Comparison of ENCODE assay signal across 19 cellular contexts in genomic region chr2:197249771-197250397, GRCh38.
A peak's percentile ranks its signal among the peaks of the same experiment; 100 is the strongest.
DNase-seq lines count a peak whose midpoint lies in the region; ATAC-seq and TF ChIP-seq lines count a peak whose summit lies in the region.
"Had no signal": no experiment of that assay in that cellular context is flagged by ENCODE, and none has a peak within 500 bp of the region (broad histone marks: within the 10 kb centered on the region; RNA-seq: fewer than 3 reads in every experiment).

No MANE protein-coding gene starts in this region.

- H3K36me3 ChIP-seq in CD8-positive, alpha-beta T cell (ENCODE audit: insufficient read depth, low read length) = no peaks in the 10 kb centered on the region
- H3K36me3 ChIP-seq: BE2C, heart right ventricle, tibial artery had no signal

- TF ChIP-seq CTCF in CD14-positive monocyte (IDR thresholded peaks at IDR 0.05) = no peak
- TF ChIP-seq CTCF in CD8-positive, alpha-beta T cell (IDR thresholded peaks at IDR 0.05) = no peak

- H3K27me3 Mint-ChIP-seq in CD14-positive monocyte (ENCODE audit: low read depth in 3 of 3) (no peaks in the 10 kb centered on the region), memory B cell (no peaks in the 10 kb centered on the region)
- no peaks in the 10 kb centered on the region for H3K27me3 Mint-ChIP-seq in CD8-positive, alpha-beta T cell (ENCODE audit: low read depth)
- H3K27me3 Mint-ChIP-seq in activated T-helper 1 cell treated with anti-CD3 and anti-CD28 coated beads, Interleukin-12 subunit alpha, Interleukin-12 subunit beta, Interleukin-2, Interleukin-4 antibody, amounts not matched to agents 30 ng/mL and 10 ng/mL and 1 ng/mL, durations not matched to agents 14 hours and 24 hours and 36 hours (ENCODE audit: insufficient read depth) = no peaks in the 10 kb centered on the region

- H3K27ac Mint-ChIP-seq in CD14-positive monocyte (peak overlapping the region in 5 of 7 donors; percentile 45 to 74 (median 54)), memory B cell (peak overlapping the region; percentile 82)
- peak overlapping the region; percentile 89 for H3K27ac Mint-ChIP-seq in CD8-positive, alpha-beta T cell
- H3K27ac Mint-ChIP-seq in activated T-helper 1 cell treated with anti-CD3 and anti-CD28 coated beads, Interleukin-12 subunit alpha, Interleukin-12 subunit beta, Interleukin-2, Interleukin-4 antibody, amounts not matched to agents 30 ng/mL and 10 ng/mL and 1 ng/mL, durations not matched to agents 14 hours and 24 hours and 36 hours = peak overlapping the region; percentile 33

- H3K4me3 Mint-ChIP-seq in CD14-positive monocyte (no peak overlapping the region), memory B cell (no peak overlapping the region)
- H3K4me3 Mint-ChIP-seq in CD8-positive, alpha-beta T cell = peak overlapping the region; percentile 58
- H3K4me3 Mint-ChIP-seq in activated T-helper 1 cell treated with anti-CD3 and anti-CD28 coated beads, Interleukin-12 subunit alpha, Interleukin-12 subunit beta, Interleukin-2, Interleukin-4 antibody, amounts not matched to agents 30 ng/mL and 10 ng/mL and 1 ng/mL, durations not matched to agents 14 hours and 24 hours and 36 hours = peak overlapping the region; percentile 13

- DNase-seq in CD14-positive monocyte (ENCODE audit: low spot score) = no peak
- no peak for DNase-seq in CD8-positive, alpha-beta T cell
- DNase-seq in activated T-helper 1 cell treated with anti-CD3 and anti-CD28 coated beads, Interleukin-12 subunit alpha, Interleukin-12 subunit beta, Interleukin-2, Interleukin-4 antibody, amounts not matched to agents 30 ng/mL and 10 ng/mL and 1 ng/mL, durations not matched to agents 14 hours and 24 hours and 36 hours (ENCODE audit: low spot score) = no peak
- no peak for DNase-seq in memory B cell (ENCODE audit: low spot score in 2 of 2)
- no peak for DNase-seq in EL
- DNase-seq in NCI-H2081 (lab: John Stamatoyannopoulos, UW) = no peak
- no peak for DNase-seq in islet precursor cell
- DNase-seq: activated gamma-delta T cell treated with Interleukin-2 at 50 U/mL for 16 hours; BE2C; DMS153; heart right ventricle; IMR-90; mesendoderm; NCI-H524 treated with DMSO at 0.1 percent for 48 hours; Right ventricle myocardium superior; stimulated activated CD4-positive, alpha-beta T cell treated with anti-CD3 and anti-CD28 coated beads, Interleukin-4, amount 100 ng/mL, for 24 hours; stimulated activated CD8-positive, alpha-beta memory T cell treated with anti-CD3 and anti-CD28 coated beads, Interleukin-4, amount 100 ng/mL, for 48 hours; T1000; tibial artery had no signal

- CTCF ChIA-PET in CD8-positive, alpha-beta T cell (lab: Charles Lee) = interaction anchor here (0.8 to 1.7 kb wide), 4 partner anchors 12 to 81 kb away, joined by 3 to 4 read pairs (median 4); partner anchors contain the start of gene ANKRD44

- peaks cover 85% of the 10 kb centered on the region for H3K4me1 ChIP-seq in CD8-positive, alpha-beta T cell (ENCODE audit: insufficient read depth, low read length)

- H3K4me1 Mint-ChIP-seq in CD14-positive monocyte (peaks cover 55% of the 10 kb centered on the region), memory B cell (peaks cover 47% of the 10 kb centered on the region)
- peaks cover 88% of the 10 kb centered on the region for H3K4me1 Mint-ChIP-seq in CD8-positive, alpha-beta T cell (ENCODE audit: low read depth)
- peaks cover 77% of the 10 kb centered on the region for H3K4me1 Mint-ChIP-seq in activated T-helper 1 cell treated with anti-CD3 and anti-CD28 coated beads, Interleukin-12 subunit alpha, Interleukin-12 subunit beta, Interleukin-2, Interleukin-4 antibody, amounts not matched to agents 30 ng/mL and 10 ng/mL and 1 ng/mL, durations not matched to agents 14 hours and 24 hours and 36 hours (ENCODE audit: low read depth)

- H3K27me3 ChIP-seq in CD8-positive, alpha-beta T cell (ENCODE audit: insufficient read depth, low read length) = no peaks in the 10 kb centered on the region
- H3K27me3 ChIP-seq: BE2C, heart right ventricle, tibial artery had no signal

- H3K27ac ChIP-seq in CD8-positive, alpha-beta T cell (ENCODE audit: low read depth, low read length) = no peak overlapping the region
- H3K27ac ChIP-seq: tibial artery had no signal

- intact Hi-C loops in CD14-positive monocyte (cut with micrococcal nuclease) = loop anchor here in 1 of 2 donors (10.0 kb wide), 1 partner anchor 45 kb away; no protein-coding TSS in a partner anchor
- intact Hi-C loops in CD8-positive, alpha-beta T cell (cut with DNase I, micrococcal nuclease) = loop anchor here in 1 of 2 experiments (5.0 kb wide), 1 partner anchor 38 kb away; no protein-coding TSS in a partner anchor
- intact Hi-C loops in activated T-helper 1 cell treated with anti-CD3 and anti-CD28 coated beads, Interleukin-12 subunit alpha, Interleukin-12 subunit beta, Interleukin-2, Interleukin-4 antibody, amounts not matched to agents 30 ng/mL and 10 ng/mL and 1 ng/mL, durations not matched to agents 14 hours and 24 hours and 36 hours (cut with micrococcal nuclease) = loop anchor here (1.0 kb wide), 1 partner anchor 10 kb away; no protein-coding TSS in a partner anchor

- H3K4me3 ChIP-seq in CD8-positive, alpha-beta T cell (ENCODE audit: low read depth, low read length) = no peak overlapping the region
- H3K4me3 ChIP-seq: heart right ventricle, tibial artery had no signal

- POLR2A ChIA-PET in CD8-positive, alpha-beta T cell (lab: Charles Lee) = interaction anchor here (1.0 to 3.1 kb wide), 7 partner anchors 13 to 59 kb away, joined by 3 to 10 read pairs (median 4); no protein-coding TSS in a partner anchor

- H3K9me3 Mint-ChIP-seq in CD14-positive monocyte = peaks cover 0 to 2% (median 0%) of the 10 kb centered on the region in 7 donors
- no peaks in the 10 kb centered on the region for H3K9me3 Mint-ChIP-seq in CD8-positive, alpha-beta T cell
- no peaks in the 10 kb centered on the region for H3K9me3 Mint-ChIP-seq in activated T-helper 1 cell treated with anti-CD3 and anti-CD28 coated beads, Interleukin-12 subunit alpha, Interleukin-12 subunit beta, Interleukin-2, Interleukin-4 antibody, amounts not matched to agents 30 ng/mL and 10 ng/mL and 1 ng/mL, durations not matched to agents 14 hours and 24 hours and 36 hours
- no peaks in the 10 kb centered on the region for H3K9me3 Mint-ChIP-seq in memory B cell

- H3K9me3 ChIP-seq in CD8-positive, alpha-beta T cell (ENCODE audit: low read length) = no peaks in the 10 kb centered on the region
- H3K9me3 ChIP-seq: BE2C, heart right ventricle, tibial artery had no signal

- H3K36me3 Mint-ChIP-seq in CD14-positive monocyte (peaks cover 13 to 19% of the 10 kb centered on the region in 2 donors), memory B cell (peaks cover 13% of the 10 kb centered on the region)
- H3K36me3 Mint-ChIP-seq in CD8-positive, alpha-beta T cell = peaks cover 34% of the 10 kb centered on the region
- peaks cover 18% of the 10 kb centered on the region for H3K36me3 Mint-ChIP-seq in activated T-helper 1 cell treated with anti-CD3 and anti-CD28 coated beads, Interleukin-12 subunit alpha, Interleukin-12 subunit beta, Interleukin-2, Interleukin-4 antibody, amounts not matched to agents 30 ng/mL and 10 ng/mL and 1 ng/mL, durations not matched to agents 14 hours and 24 hours and 36 hours (ENCODE audit: low read depth)

- ATAC-seq in CD8-positive, alpha-beta T cell = no peak
- ATAC-seq in memory B cell (ENCODE audit: low read depth) = no peak
- ATAC-seq: heart right ventricle had no signal

Comparison
In these comparisons a context has a peak if more than half of its experiments do, and no peak if none do; other contexts are left out.
1. H3K27ac Mint-ChIP-seq: peak in every context shown above with its lines; median percentile 89 in CD8-positive, alpha-beta T cell; 82 in memory B cell; 54 in CD14-positive monocyte; 33 in activated T-helper 1 cell treated with anti-CD3 and anti-CD28 coated beads, Interleukin-12 subunit alpha, Interleukin-12 subunit beta, Interleukin-2, Interleukin-4 antibody, amounts not matched to agents 30 ng/mL and 10 ng/mL and 1 ng/mL, durations not matched to agents 14 hours and 24 hours and 36 hours.
2. H3K4me3 Mint-ChIP-seq: peak in CD8-positive, alpha-beta T cell (single experiment) and activated T-helper 1 cell treated with anti-CD3 and anti-CD28 coated beads, Interleukin-12 subunit alpha, Interleukin-12 subunit beta, Interleukin-2, Interleukin-4 antibody, amounts not matched to agents 30 ng/mL and 10 ng/mL and 1 ng/mL, durations not matched to agents 14 hours and 24 hours and 36 hours (single experiment); none in CD14-positive monocyte (0 of 2) and memory B cell (single experiment).